In genomic region chr10:116780691-116781205, GRCh38 we compare ENCODE assay signal across 25 cellular contexts.
"Had no signal": no experiment of that assay in that cellular context is flagged by ENCODE, and none has a peak within 500 bp of the region (broad histone marks: within the 10 kb centered on the region; RNA-seq: fewer than 3 reads in every experiment).

No MANE protein-coding gene starts in this region.

- H3K36me3 ChIP-seq: esophagus squamous epithelium, heart right ventricle, lower lobe of right lung, neutrophil, pancreas, right lobe of liver, thoracic aorta, tibial nerve, upper lobe of left lung had no signal

- ATAC-seq: effector memory CD8-positive, alpha-beta T cell; heart right ventricle; left ventricle myocardium superior; lower lobe of right lung; mucosa of descending colon; natural killer cell treated with Interleukin-12 subunit alpha and Interleukin-12 subunit beta and Interleukin-15 and Interleukin-18, amount 100 ng/mL, for 72 hours; pancreas; right lobe of liver; stimulated activated naive B cell treated with anti-CD40 and anti-IgM and Interleukin-4, amounts not matched to agents 10 μg/mL and 1 μg/mL and 100 μg/mL, for 72 hours had no signal

- DNase-seq: dermis blood vessel endothelial cell; effector memory CD8-positive, alpha-beta T cell; erythroblast; esophagus squamous epithelium; foreskin melanocyte; glutamatergic neuron; heart right ventricle; hippocampal formation; kidney glomerular epithelial cell; left ventricle myocardium superior; lower lobe of right lung; mucosa of descending colon; naive B cell; pancreas; right lobe of liver; stimulated activated naive B cell treated with anti-CD40 and anti-IgM and Interleukin-4, amounts not matched to agents 10 μg/mL and 1 μg/mL and 100 μg/mL, for 72 hours; upper lobe of left lung had no signal

- H3K27me3 ChIP-seq: esophagus squamous epithelium, pancreas, right lobe of liver, tibial nerve, upper lobe of left lung had no signal

- H3K4me3 ChIP-seq: coronary artery, esophagus squamous epithelium, heart right ventricle, lower lobe of right lung, mucosa of descending colon, pancreas, right lobe of liver, thoracic aorta, tibial nerve, upper lobe of left lung had no signal

- FAIRE-seq: endometrium, islet of Langerhans, pancreas, urothelium cell line had no signal

- H3K4me1 ChIP-seq: esophagus squamous epithelium, heart right ventricle, lower lobe of right lung, pancreas, right lobe of liver, upper lobe of left lung had no signal

- H3K9me3 ChIP-seq: esophagus squamous epithelium, heart right ventricle, lower lobe of right lung, mucosa of descending colon, neutrophil, pancreas, right lobe of liver, thoracic aorta, tibial nerve, upper lobe of left lung had no signal

- H3K27ac ChIP-seq: coronary artery, esophagus squamous epithelium, heart right ventricle, lower lobe of right lung, neutrophil, pancreas, right lobe of liver, thoracic aorta, upper lobe of left lung had no signal
